ENCODE assay signal across 1 cellular context in the genomic region with DNA sequence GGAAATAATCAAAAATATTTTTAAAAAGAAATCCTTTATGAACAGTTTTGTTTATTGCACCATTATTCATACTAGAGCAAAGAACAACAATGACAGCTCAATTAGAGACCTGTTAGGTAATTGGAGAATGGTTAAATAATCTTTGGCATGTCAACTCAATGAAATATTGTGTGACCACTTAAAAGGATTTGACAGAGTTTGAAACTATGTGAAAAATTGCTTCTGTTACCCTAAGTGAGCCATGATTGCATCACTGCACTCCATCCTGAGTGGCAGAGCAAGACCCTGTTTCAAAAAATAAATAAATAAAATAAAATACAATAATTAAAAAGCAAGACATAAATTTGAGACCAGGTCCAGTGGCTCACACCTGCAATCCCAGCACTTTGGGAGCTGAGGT.
TF ChIP-seq lines count a peak whose summit lies in the region.

No MANE protein-coding gene starts in this region.

TF ChIP-seq in K562, 482 proteins besides CTCF, POLR2A, EP300 and RAD21 (continued from another document):
- TF ChIP-seq PBX2 (CRISPR knock-in tag; IDR thresholded peaks at IDR 0.05; ENCODE audit: low read depth) (no peak), PBX2 (tag; conservative IDR thresholded peaks at IDR 0.05; ENCODE audit: low read depth) (peak; percentile 46), ZNF778 (CRISPR knock-in tag; IDR thresholded peaks at IDR 0.05) (no peak), MEIS2 (IDR thresholded peaks at IDR 0.05; ENCODE audit: partially characterized antibody) (peak; percentile 86), SNAPC5 (CRISPR knock-in tag; IDR thresholded peaks at IDR 0.05) (no peak), CEBPB (tag; IDR thresholded peaks at IDR 0.05) (0 out of 2 replicates have a peak, but pooled peaks have one; percentile 20), ILF3 (IDR thresholded peaks at IDR 0.05; ENCODE audit: borderline replicate concordance) (no peak), CSDE1 (IDR thresholded peaks at IDR 0.05) (no peak), TRIM24 (IDR thresholded peaks at IDR 0.05) (peak; percentile 40 to 47; a peak in 2 of 4 replicates), ZNF830 (CRISPR knock-in tag; IDR thresholded peaks at IDR 0.05) (no peak), FOSL1 (tag; conservative IDR thresholded peaks at IDR 0.05) (no peak)
- TF ChIP-seq, protein P1, sequence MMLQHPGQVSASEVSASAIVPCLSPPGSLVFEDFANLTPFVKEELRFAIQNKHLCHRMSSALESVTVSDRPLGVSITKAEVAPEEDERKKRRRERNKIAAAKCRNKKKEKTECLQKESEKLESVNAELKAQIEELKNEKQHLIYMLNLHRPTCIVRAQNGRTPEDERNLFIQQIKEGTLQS (IDR thresholded peaks at IDR 0.05), result peak; percentile 70; the same call in 1 of the 2 replicates
- TF ChIP-seq, protein P1 (CRISPR knock-in tag; conservative IDR thresholded peaks at IDR 0.05), result no peak
